10 cellular contexts compared by ENCODE assay signal in the genomic region with DNA sequence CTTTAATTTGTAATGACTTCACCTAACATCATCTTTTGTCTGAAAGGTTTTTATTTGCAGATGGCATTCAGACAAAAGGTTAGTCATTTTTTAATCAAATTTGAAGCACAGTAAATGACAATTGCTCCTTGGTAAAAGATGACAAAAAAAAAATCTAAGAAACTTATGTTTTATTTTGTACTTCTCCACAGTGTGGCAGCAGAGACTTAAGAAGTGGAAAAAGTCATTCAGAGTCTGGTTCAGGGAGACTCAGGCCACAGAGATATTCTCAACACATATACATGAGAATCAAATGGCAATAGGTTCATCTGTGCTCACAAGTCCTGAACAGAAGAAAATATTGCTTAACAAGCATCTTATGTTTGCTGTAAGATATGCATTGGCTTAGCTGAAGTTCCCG.
DNase-seq lines count a peak whose midpoint lies in the region; ATAC-seq and TF ChIP-seq lines count a peak whose summit lies in the region.
"Had no signal": no experiment of that assay in that cellular context is flagged by ENCODE, and none has a peak within 500 bp of the region (broad histone marks: within the 10 kb centered on the region; RNA-seq: fewer than 3 reads in every experiment).

No MANE protein-coding gene starts in this region.

- H3K4me3 Mint-ChIP-seq in neural progenitor cell: no peak overlapping the region
- H3K4me3 Mint-ChIP-seq: naive B cell had no signal

- H3K27ac ChIP-seq in neural progenitor cell: no peak overlapping the region
- H3K27ac ChIP-seq: SJSA1 had no signal

- H3K4me1 Mint-ChIP-seq in neural progenitor cell: no peaks in the 10 kb centered on the region
- H3K4me1 Mint-ChIP-seq: naive B cell had no signal

- no peaks in the 10 kb centered on the region for H3K36me3 Mint-ChIP-seq in neural progenitor cell
- H3K36me3 Mint-ChIP-seq: naive B cell had no signal

- H3K79me2 ChIP-seq in neural progenitor cell (ENCODE audit: low read depth): no peaks in the 10 kb centered on the region

- DNase-seq in H4 (ENCODE audit: low spot score): peak; percentile 47
- peak; percentile 63 to 78 for DNase-seq in NCI-H526 (lab: John Stamatoyannopoulos, UW)
- peak; percentile 77 for DNase-seq in dermis blood vessel endothelial cell
- DNase-seq in neural progenitor cell (ENCODE audit: low spot score): peak; percentile 64
- DNase-seq in NK-92 treated with Interleukin-12 subunit alpha and Interleukin-12 subunit beta, amount 100 ng/mL, for 24 hours (lab: John Stamatoyannopoulos, UW): no peak
- no peak for DNase-seq in NCI-H187 (lab: John Stamatoyannopoulos, UW)
- DNase-seq: naive B cell had no signal

- peak; percentile 70 for TF ChIP-seq CTCF in neural progenitor cell (IDR thresholded peaks at IDR 0.05)

- no peak overlapping the region for H3K9ac ChIP-seq in neural progenitor cell

- no peak overlapping the region for H3K4me2 ChIP-seq in neural progenitor cell

- H3K27me3 Mint-ChIP-seq in neural progenitor cell (ENCODE audit: insufficient read depth, low read depth): no peaks in the 10 kb centered on the region

- no peak overlapping the region for H2AFZ ChIP-seq in neural progenitor cell (replicated peaks)

- H3K9me3 Mint-ChIP-seq in neural progenitor cell: no peaks in the 10 kb centered on the region

- no peaks in the 10 kb centered on the region for H3K4me1 ChIP-seq in neural progenitor cell
- H3K4me1 ChIP-seq: SJSA1 had no signal

- H3F3A ChIP-seq in neural progenitor cell (ENCODE audit: low read depth): no peaks in the 10 kb centered on the region

- H3K27me3 ChIP-seq in neural progenitor cell: no peaks in the 10 kb centered on the region
- H3K27me3 ChIP-seq: SJSA1 had no signal

- H3K36me3 ChIP-seq in neural progenitor cell: no peaks in the 10 kb centered on the region
- H3K36me3 ChIP-seq: SJSA1 had no signal

- H3K27ac Mint-ChIP-seq in neural progenitor cell: no peak overlapping the region
- H3K27ac Mint-ChIP-seq: naive B cell had no signal

- ATAC-seq in HG02970 (IDR thresholded peaks at IDR 0.05; ENCODE audit: low FRiP score, unreplicated experiment) (no peak), GM19467 (IDR thresholded peaks at IDR 0.05; ENCODE audit: unreplicated experiment) (no peak)

- no peak overlapping the region for H3K4me3 ChIP-seq in neural progenitor cell
- H3K4me3 ChIP-seq: SJSA1 had no signal

- H3K9me3 ChIP-seq in neural progenitor cell (ENCODE audit: low read depth): no peaks in the 10 kb centered on the region
- H3K9me3 ChIP-seq: SJSA1 had no signal

- no peaks in the 10 kb centered on the region for H4K20me1 ChIP-seq in neural progenitor cell (ENCODE audit: low read depth)

Comparison
In these comparisons a context has a peak if more than half of its experiments do, and no peak if none do; other contexts are left out.
1. DNase-seq: peak in H4 (single experiment), NCI-H526 (2 of 2), dermis blood vessel endothelial cell (single experiment) and neural progenitor cell (single experiment); none in NK-92 treated with Interleukin-12 subunit alpha and Interleukin-12 subunit beta, amount 100 ng/mL, for 24 hours (single experiment) and NCI-H187 (0 of 2).